In genomic region chr1:167442142-167442848, GRCh38 we compare ENCODE assay signal across 8 cellular contexts.
DNase-seq lines count a peak whose midpoint lies in the region; ATAC-seq and TF ChIP-seq lines count a peak whose summit lies in the region.

No MANE protein-coding gene starts in this region.

- ATAC-seq in GM18858 (IDR thresholded peaks at IDR 0.05; ENCODE audit: unreplicated experiment) (peak; percentile 78), HG03097 (IDR thresholded peaks at IDR 0.05; ENCODE audit: low FRiP score, unreplicated experiment) (peak; percentile 79)

- no peak overlapping the region for H3K4me3 ChIP-seq in cardiac fibroblast (replicated peaks in 1 of 2; ENCODE audit: low read depth in 2 of 2, low read length in 2 of 2)

- peak; percentile 88 for TF ChIP-seq CTCF in cardiac fibroblast (IDR thresholded peaks at IDR 0.05; ENCODE audit: low read depth, low read length)

- DNase-seq in AG08396 (ENCODE audit: low spot score) (peak; percentile 87), NCI-H2196 (lab: John Stamatoyannopoulos, UW; ENCODE audit: unreplicated experiment) (peak; percentile 92), cardiac fibroblast (ENCODE audit: low read depth in 2 of 2) (peak; percentile 78), kidney tubule cell (ENCODE audit: low spot score) (peak; percentile 80)
- DNase-seq in activated CD4-positive, CD25-positive, alpha-beta regulatory T cell treated with anti-CD3 and anti-CD28 coated beads, Interleukin-2, amount 50 U/mL, for 16 hours (ENCODE audit: low read depth, low spot score) = peak; percentile 72
- DNase-seq in stimulated activated CD4-positive, alpha-beta T cell treated with anti-CD3 and anti-CD28 coated beads, Interleukin-2, amount 100 ng/mL, for 4 hours (ENCODE audit: low read depth) = peak; percentile 87
